In genomic region chr9:122256206-122256605, GRCh38 we compare ENCODE assay signal across 33 cellular contexts. TPM values are rescaled to one million over a fixed set of nuclear protein-coding genes. Genes with fewer than 3 reads are reported as not detected.
"Had no signal": no experiment of that assay in that cellular context is flagged by ENCODE, and none has a peak within 500 bp of the region (broad histone marks: within the 10 kb centered on the region; RNA-seq: fewer than 3 reads in every experiment).

No MANE protein-coding gene starts in this region.

- H3K27me3 Mint-ChIP-seq: activated CD4-positive, alpha-beta memory T cell treated with anti-CD3 and anti-CD28 coated beads for 36 hours; activated CD4-positive, alpha-beta T cell treated with anti-CD3 and anti-CD28 coated beads, Interleukin-2, amount 10 ng/mL, durations not matched to agents 24 days and 14 days; activated naive CD4-positive, alpha-beta T cell treated with anti-CD3 and anti-CD28 coated beads, Interleukin-2, amount 10 ng/mL, durations not matched to agents 7 days and 5 days; activated naive CD8-positive, alpha-beta T cell treated with anti-CD3 and anti-CD28 coated beads, Interleukin-2, amount 10 ng/mL, durations not matched to agents 7 days and 5 days; activated T-cell treated with anti-CD3 and anti-CD28 coated beads, Interleukin-2, amount 50 U/mL, for 24 hours; dendritic cell treated with granulocyte-macrophage colony-stimulating factor and Interleukin-4, amounts not matched to agents 40 ng/mL and 50 ng/mL, for 4 days had no signal

- H3K4me1 ChIP-seq: breast epithelium, colonic mucosa, foreskin keratinocyte had no signal

- H3K9me3 ChIP-seq: ascending aorta, breast epithelium, colonic mucosa, esophagus muscularis mucosa, gastrocnemius medialis, heart left ventricle had no signal

- H3K4me3 Mint-ChIP-seq: activated CD4-positive, alpha-beta memory T cell treated with anti-CD3 and anti-CD28 coated beads for 36 hours; activated CD4-positive, alpha-beta T cell treated with anti-CD3 and anti-CD28 coated beads, Interleukin-2, amount 10 ng/mL, durations not matched to agents 24 days and 14 days; activated CD8-positive, alpha-beta T cell treated with anti-CD3 and anti-CD28 coated beads, Interleukin-2, amount 10 ng/mL, durations not matched to agents 7 days and 5 days; activated naive CD4-positive, alpha-beta T cell treated with anti-CD3 and anti-CD28 coated beads, Interleukin-2, amount 10 ng/mL, durations not matched to agents 7 days and 5 days; activated naive CD8-positive, alpha-beta T cell treated with anti-CD3 and anti-CD28 coated beads, Interleukin-2, amount 10 ng/mL, durations not matched to agents 7 days and 5 days; activated T-cell treated with anti-CD3 and anti-CD28 coated beads, Interleukin-2, amount 50 U/mL, for 24 hours; activated T-cell treated with anti-CD3 and anti-CD28 coated beads, Interleukin-2, amount 50 U/mL, for 72 hours; brain; dendritic cell treated with granulocyte-macrophage colony-stimulating factor and Interleukin-4, amounts not matched to agents 40 ng/mL and 50 ng/mL, for 4 days; endodermal cell had no signal

- H3K27ac ChIP-seq: ascending aorta, breast epithelium, cardiac muscle cell, colonic mucosa, esophagus muscularis mucosa, foreskin keratinocyte, gastrocnemius medialis, heart left ventricle had no signal

- H3K27ac Mint-ChIP-seq: activated CD4-positive, alpha-beta memory T cell treated with anti-CD3 and anti-CD28 coated beads for 36 hours; activated CD4-positive, alpha-beta T cell treated with anti-CD3 and anti-CD28 coated beads, Interleukin-2, amount 10 ng/mL, durations not matched to agents 24 days and 14 days; activated CD8-positive, alpha-beta T cell treated with anti-CD3 and anti-CD28 coated beads, Interleukin-2, amount 10 ng/mL, durations not matched to agents 7 days and 5 days; activated naive CD4-positive, alpha-beta T cell treated with anti-CD3 and anti-CD28 coated beads, Interleukin-2, amount 10 ng/mL, durations not matched to agents 7 days and 5 days; activated naive CD4-positive, alpha-beta T cell treated with anti-CD3 and anti-CD28 coated beads, Interleukin-2, amount 50 U/mL, for 72 hours; activated naive CD8-positive, alpha-beta T cell treated with anti-CD3 and anti-CD28 coated beads, Interleukin-2, amount 10 ng/mL, durations not matched to agents 7 days and 5 days; activated T-cell treated with anti-CD3 and anti-CD28 coated beads, Interleukin-2, amount 50 U/mL, for 72 hours; brain; dendritic cell treated with granulocyte-macrophage colony-stimulating factor and Interleukin-4, amounts not matched to agents 40 ng/mL and 50 ng/mL, for 4 days; endodermal cell had no signal

- DNase-seq: activated CD4-positive, alpha-beta memory T cell treated with anti-CD3 and anti-CD28 coated beads for 36 hours; activated CD4-positive, alpha-beta T cell treated with anti-CD3 and anti-CD28 coated beads, Interleukin-2, amount 10 ng/mL, durations not matched to agents 24 days and 14 days; activated CD8-positive, alpha-beta memory T cell treated with anti-CD3 and anti-CD28 coated beads, Interleukin-2, amount 50 U/mL, for 48 hours; activated CD8-positive, alpha-beta T cell treated with anti-CD3 and anti-CD28 coated beads, Interleukin-2, amount 10 ng/mL, durations not matched to agents 7 days and 5 days; activated gamma-delta T cell; activated naive CD4-positive, alpha-beta T cell; activated naive CD4-positive, alpha-beta T cell treated with anti-CD3 and anti-CD28 coated beads, Interleukin-2, amount 10 ng/mL, durations not matched to agents 7 days and 5 days; activated naive CD8-positive, alpha-beta T cell treated with anti-CD3 and anti-CD28 coated beads, Interleukin-2, amount 10 ng/mL, durations not matched to agents 7 days and 5 days; activated T-cell treated with anti-CD3 and anti-CD28 coated beads for 4 hours; activated T-cell treated with anti-CD3 and anti-CD28 coated beads, Interleukin-2, amount 50 U/mL, for 24 hours; activated T-cell treated with anti-CD3 and anti-CD28 coated beads, Interleukin-2, amount 50 U/mL, for 72 hours; central memory CD4-positive, alpha-beta T cell; cerebellar nuclear complex; colonic mucosa; dorsolateral prefrontal cortex; effector memory CD4-positive, alpha-beta T cell; endodermal cell; erythroblast; foreskin keratinocyte; gastrocnemius medialis; glutamatergic neuron; heart left ventricle; T1000 had no signal

- H3K9me3 Mint-ChIP-seq: activated CD4-positive, alpha-beta memory T cell treated with anti-CD3 and anti-CD28 coated beads for 36 hours; activated CD4-positive, alpha-beta T cell treated with anti-CD3 and anti-CD28 coated beads, Interleukin-2, amount 10 ng/mL, durations not matched to agents 24 days and 14 days; activated naive CD4-positive, alpha-beta T cell treated with anti-CD3 and anti-CD28 coated beads, Interleukin-2, amount 10 ng/mL, durations not matched to agents 7 days and 5 days; activated naive CD4-positive, alpha-beta T cell treated with anti-CD3 and anti-CD28 coated beads, Interleukin-2, amount 50 U/mL, for 72 hours; activated naive CD8-positive, alpha-beta T cell treated with anti-CD3 and anti-CD28 coated beads, Interleukin-2, amount 10 ng/mL, durations not matched to agents 7 days and 5 days; activated T-cell treated with anti-CD3 and anti-CD28 coated beads, Interleukin-2, amount 50 U/mL, for 24 hours; activated T-cell treated with anti-CD3 and anti-CD28 coated beads, Interleukin-2, amount 50 U/mL, for 72 hours; brain; dendritic cell treated with granulocyte-macrophage colony-stimulating factor and Interleukin-4, amounts not matched to agents 40 ng/mL and 50 ng/mL, for 4 days; endodermal cell had no signal

- H3K36me3 ChIP-seq: breast epithelium had no signal

- ATAC-seq: activated CD8-positive, alpha-beta T cell treated with anti-CD3 and anti-CD28 coated beads, Interleukin-2, amount 10 ng/mL, durations not matched to agents 7 days and 5 days; activated naive CD4-positive, alpha-beta T cell treated with anti-CD3 and anti-CD28 coated beads, Interleukin-2, amount 50 U/mL, for 72 hours; activated T-cell treated with anti-CD3 and anti-CD28 coated beads, Interleukin-2, amount 50 U/mL, for 72 hours; foreskin keratinocyte; gastrocnemius medialis; heart left ventricle had no signal

- H3K27me3 ChIP-seq: ascending aorta, breast epithelium, cardiac muscle cell, colonic mucosa, dorsolateral prefrontal cortex, esophagus muscularis mucosa, foreskin keratinocyte, gastrocnemius medialis, heart left ventricle had no signal

- H3K4me3 ChIP-seq: ascending aorta, breast epithelium, cardiac muscle cell, colonic mucosa, dorsolateral prefrontal cortex, esophagus muscularis mucosa, gastrocnemius medialis, heart left ventricle had no signal

RNA-seq across cellular contexts. Expression of gene LHX6, which starts 27.4 kb away (rescaled TPM):
- total RNA-seq: activated CD4-positive, alpha-beta memory T cell treated with anti-CD3 and anti-CD28 coated beads for 36 hours; activated CD4-positive, alpha-beta T cell treated with anti-CD3 and anti-CD28 coated beads, Interleukin-2, amount 10 ng/mL, durations not matched to agents 24 days and 14 days; activated CD8-positive, alpha-beta memory T cell treated with anti-CD3 and anti-CD28 coated beads for 36 hours; activated CD8-positive, alpha-beta T cell treated with anti-CD3 and anti-CD28 coated beads, Interleukin-2, amount 10 ng/mL, durations not matched to agents 7 days and 5 days; activated naive CD8-positive, alpha-beta T cell treated with anti-CD3 and anti-CD28 coated beads, Interleukin-2, amount 10 ng/mL, durations not matched to agents 7 days and 5 days; T-helper 1 cell treated with Interleukin-12 subunit alpha and Interleukin-12 subunit beta and Interleukin-4 antibody, amounts not matched to agents 30 ng/mL and 1 ng/mL, for 36 hours; T-helper 2 cell treated with Interferon-gamma antibody and Interleukin-4, amounts not matched to agents 100 ng/mL and 5 ng/mL, for 36 hours had no signal
- polyA plus RNA-seq: cardiac muscle cell had no signal
